In genomic region chr12:127930122-127930521, GRCh38 we compare ENCODE assay signal across 23 cellular contexts.
"Had no signal": no experiment of that assay in that cellular context is flagged by ENCODE, and none has a peak within 500 bp of the region (broad histone marks: within the 10 kb centered on the region; RNA-seq: fewer than 3 reads in every experiment).

No MANE protein-coding gene starts in this region.

- FAIRE-seq: astrocyte had no signal

- H3K27ac Mint-ChIP-seq: activated CD8-positive, alpha-beta T cell treated with anti-CD3 and anti-CD28 coated beads, Interleukin-2, amount 10 ng/mL, durations not matched to agents 7 days and 5 days; activated naive CD8-positive, alpha-beta T cell treated with anti-CD3 and anti-CD28 coated beads, Interleukin-2, amount 10 ng/mL, durations not matched to agents 7 days and 5 days; brain; T-helper 1 cell treated with Interleukin-12 subunit alpha and Interleukin-12 subunit beta and Interleukin-4 antibody, amounts not matched to agents 30 μg/mL and 1 μg/mL, for 36 hours had no signal

- H3K36me3 Mint-ChIP-seq: activated naive CD8-positive, alpha-beta T cell treated with anti-CD3 and anti-CD28 coated beads, Interleukin-2, amount 10 ng/mL, durations not matched to agents 7 days and 5 days; brain had no signal

- H3K9me3 ChIP-seq: adrenal gland, Peyer's patch had no signal

- H3K4me1 Mint-ChIP-seq: activated naive CD8-positive, alpha-beta T cell treated with anti-CD3 and anti-CD28 coated beads, Interleukin-2, amount 10 ng/mL, durations not matched to agents 7 days and 5 days had no signal

- H3K27ac ChIP-seq: Peyer's patch had no signal

- H3K36me3 ChIP-seq: adrenal gland, Peyer's patch had no signal

- H3K4me3 Mint-ChIP-seq: activated CD8-positive, alpha-beta T cell treated with anti-CD3 and anti-CD28 coated beads, Interleukin-2, amount 10 ng/mL, durations not matched to agents 7 days and 5 days; activated naive CD8-positive, alpha-beta T cell treated with anti-CD3 and anti-CD28 coated beads, Interleukin-2, amount 10 ng/mL, durations not matched to agents 7 days and 5 days; brain; T-helper 1 cell treated with Interleukin-12 subunit alpha and Interleukin-12 subunit beta and Interleukin-4 antibody, amounts not matched to agents 30 μg/mL and 1 μg/mL, for 36 hours had no signal

- ATAC-seq: activated CD4-positive, CD25-positive, alpha-beta regulatory T cell treated with anti-CD3 and anti-CD28 coated beads, Interleukin-2, amount 50 U/mL, for 24 hours; activated CD8-positive, alpha-beta T cell treated with anti-CD3 and anti-CD28 coated beads, Interleukin-2, amount 10 ng/mL, durations not matched to agents 7 days and 5 days had no signal

- H3K4me3 ChIP-seq: adrenal gland, Peyer's patch had no signal

- H3K27me3 ChIP-seq: adrenal gland, Peyer's patch had no signal

- H3K4me1 ChIP-seq: Peyer's patch had no signal

- DNase-seq: activated CD4-positive, alpha-beta T cell treated with anti-CD3 and anti-CD28 coated beads for 4 hours; activated CD4-positive, alpha-beta T cell treated with anti-CD3 and anti-CD28 coated beads, Interleukin-2, amount 50 U/mL, for 4 hours; activated CD8-positive, alpha-beta memory T cell treated with anti-CD3 and anti-CD28 coated beads, Interleukin-2, amount 50 U/mL, for 48 hours; activated CD8-positive, alpha-beta T cell treated with anti-CD3 and anti-CD28 coated beads, Interleukin-2, amount 10 ng/mL, durations not matched to agents 7 days and 5 days; activated naive CD4-positive, alpha-beta T cell treated with anti-CD3 and anti-CD28 coated beads, Interleukin-2, amount 50 U/mL, for 16 hours; activated naive CD8-positive, alpha-beta T cell treated with anti-CD3 and anti-CD28 coated beads, Interleukin-2, amount 10 ng/mL, durations not matched to agents 7 days and 5 days; activated T-cell treated with anti-CD3 and anti-CD28 coated beads, Interleukin-2, amount 50 U/mL, for 1 hour; adrenal gland; MM.1S; NCI-H1105; NCI-H1436; NCI-H1694 treated with DMSO at 0.1 percent for 48 hours; NCI-H2029 treated with DMSO at 0.1 percent for 48 hours; NCI-H510A treated with DMSO at 0.1 percent for 48 hours; NCI-H69; NK-92 treated with Interleukin-12 subunit alpha and Interleukin-12 subunit beta, amount 100 ng/mL, for 24 hours; OCI-M1; Peyer's patch; SHP77 had no signal

- H3K9me3 Mint-ChIP-seq: activated naive CD8-positive, alpha-beta T cell treated with anti-CD3 and anti-CD28 coated beads, Interleukin-2, amount 10 ng/mL, durations not matched to agents 7 days and 5 days had no signal
